ENCODE assay signal across 7 cellular contexts in the genomic region with DNA sequence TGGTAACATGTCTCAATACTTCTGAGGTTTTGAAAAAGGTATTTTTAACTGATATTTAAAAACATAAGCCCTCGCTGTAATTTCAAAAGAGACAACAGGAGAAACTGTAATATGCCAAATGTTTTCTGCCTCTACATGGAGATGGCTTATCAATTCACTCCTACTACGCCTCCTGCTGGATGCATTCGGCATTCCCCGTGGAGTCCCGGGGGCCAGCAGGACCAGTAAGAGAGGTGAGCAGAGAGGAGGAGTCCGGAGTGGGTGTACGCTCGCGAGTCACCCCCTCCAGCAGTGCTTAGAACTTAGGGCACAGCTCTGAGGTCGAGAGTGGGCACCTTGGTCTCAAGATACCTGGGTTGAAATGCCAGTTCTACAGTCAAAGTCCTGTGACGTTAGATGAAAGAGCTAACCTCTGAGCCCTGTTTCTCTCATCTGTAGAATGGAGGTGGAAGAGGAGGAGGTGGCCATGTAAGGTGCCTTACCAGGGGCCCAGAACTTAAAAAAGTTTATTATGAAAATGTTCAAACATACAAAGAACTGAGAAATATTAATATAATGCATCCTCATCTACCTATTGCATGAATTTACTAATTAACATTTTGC.
DNase-seq lines count a peak whose midpoint lies in the region; ATAC-seq lines count a peak whose summit lies in the region.

No MANE protein-coding gene starts in this region.

- no peaks in the 10 kb centered on the region for H3K27me3 Mint-ChIP-seq in activated CD8-positive, alpha-beta T cell treated with anti-CD3 and anti-CD28 coated beads, Interleukin-2, amount 10 ng/mL, durations not matched to agents 7 days and 5 days (ENCODE audit: low read depth)

- CTCF ChIA-PET in activated CD8-positive, alpha-beta T cell treated with anti-CD3 and anti-CD28 coated beads, Interleukin-2, amount 10 ng/mL, durations not matched to agents 7 days and 5 days (lab: Charles Lee) = interaction anchor here (0.6 to 4.5 kb wide), 19 partner anchors 9 to 218 kb away, joined by 3 to 20 read pairs (median 3); no protein-coding TSS in a partner anchor

- DNase-seq in GM03348 (ENCODE audit: low spot score) (peak; percentile 58), HuH-7.5 (ENCODE audit: low spot score) (peak; percentile 52), fibroblast of peridontal ligament (ENCODE audit: extremely low read depth) (peak; percentile 59), NOMO-1 treated with dmso at 0.1 percent for 144 hours (lab: John Stamatoyannopoulos, UW; ENCODE audit: unreplicated experiment) (no peak)
- peak; percentile 48 for DNase-seq in activated CD8-positive, alpha-beta T cell treated with anti-CD3 and anti-CD28 coated beads, Interleukin-2, amount 10 ng/mL, durations not matched to agents 7 days and 5 days
- DNase-seq in stimulated activated CD4-positive, alpha-beta T cell treated with anti-CD3 and anti-CD28 coated beads, Interleukin-1b, Interleukin-23, amount 100 ng/mL, for 4 hours (ENCODE audit: low read depth in 2 of 2) = peak; percentile 26 to 37

- ATAC-seq in activated CD8-positive, alpha-beta T cell treated with anti-CD3 and anti-CD28 coated beads, Interleukin-2, amount 10 ng/mL, durations not matched to agents 7 days and 5 days = peak; percentile 72
- no peak for ATAC-seq in HG02938 (IDR thresholded peaks at IDR 0.05; ENCODE audit: unreplicated experiment)

- H3K27ac Mint-ChIP-seq in activated CD8-positive, alpha-beta T cell treated with anti-CD3 and anti-CD28 coated beads, Interleukin-2, amount 10 ng/mL, durations not matched to agents 7 days and 5 days = peak overlapping the region; percentile 59

- H3K36me3 Mint-ChIP-seq in activated CD8-positive, alpha-beta T cell treated with anti-CD3 and anti-CD28 coated beads, Interleukin-2, amount 10 ng/mL, durations not matched to agents 7 days and 5 days (ENCODE audit: low read depth) = peaks cover 58% of the 10 kb centered on the region

- no peak overlapping the region for H3K4me3 Mint-ChIP-seq in activated CD8-positive, alpha-beta T cell treated with anti-CD3 and anti-CD28 coated beads, Interleukin-2, amount 10 ng/mL, durations not matched to agents 7 days and 5 days

- H3K9me3 Mint-ChIP-seq in activated CD8-positive, alpha-beta T cell treated with anti-CD3 and anti-CD28 coated beads, Interleukin-2, amount 10 ng/mL, durations not matched to agents 7 days and 5 days (ENCODE audit: insufficient read depth) = no peaks in the 10 kb centered on the region

- POLR2A ChIA-PET in activated CD8-positive, alpha-beta T cell treated with anti-CD3 and anti-CD28 coated beads, Interleukin-2, amount 10 ng/mL, durations not matched to agents 7 days and 5 days (lab: Charles Lee) = no interaction called here

- H3K4me1 Mint-ChIP-seq in activated CD8-positive, alpha-beta T cell treated with anti-CD3 and anti-CD28 coated beads, Interleukin-2, amount 10 ng/mL, durations not matched to agents 7 days and 5 days (ENCODE audit: low read depth) = peaks cover 16% of the 10 kb centered on the region
